In genomic region chr1:213564215-213564659, GRCh38 we compare ENCODE assay signal across 1 cellular context.
TF ChIP-seq lines count a peak whose summit lies in the region.

No MANE protein-coding gene starts in this region.

TF ChIP-seq in HepG2, 621 proteins besides CTCF, POLR2A, EP300 and RAD21 (continued from another document and continues in another):
- no peak for TF ChIP-seq ZBTB44 (CRISPR knock-in tag; IDR thresholded peaks at IDR 0.05)
- TF ChIP-seq HDAC2 (CRISPR knock-in tag; IDR thresholded peaks at IDR 0.05) = peak; percentile 38; the same call in 1 of the 2 replicates
- TF ChIP-seq TAF15 (IDR thresholded peaks at IDR 0.05; ENCODE audit: low read depth, low read length, poor library complexity, severe bottlenecking) = no peak
- no peak for TF ChIP-seq REPIN1 (CRISPR knock-in tag; IDR thresholded peaks at IDR 0.05; ENCODE audit: borderline replicate concordance, low read depth)
- TF ChIP-seq, protein P1, sequence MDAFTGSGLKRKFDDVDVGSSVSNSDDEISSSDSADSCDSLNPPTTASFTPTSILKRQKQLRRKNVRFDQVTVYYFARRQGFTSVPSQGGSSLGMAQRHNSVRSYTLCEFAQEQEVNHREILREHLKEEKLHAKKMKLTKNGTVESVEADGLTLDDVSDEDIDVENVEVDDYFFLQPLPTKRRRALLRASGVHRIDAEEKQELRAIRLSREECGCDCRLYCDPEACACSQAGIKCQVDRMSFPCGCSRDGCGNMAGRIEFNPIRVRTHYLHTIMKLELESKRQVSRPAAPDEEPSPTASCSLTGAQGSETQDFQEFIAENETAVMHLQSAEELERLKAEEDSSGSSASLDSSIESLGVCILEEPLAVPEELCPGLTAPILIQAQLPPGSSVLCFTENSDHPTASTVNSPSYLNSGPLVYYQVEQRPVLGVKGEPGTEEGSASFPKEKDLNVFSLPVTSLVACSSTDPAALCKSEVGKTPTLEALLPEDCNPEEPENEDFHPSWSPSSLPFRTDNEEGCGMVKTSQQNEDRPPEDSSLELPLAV (CRISPR knock-in tag; conservative IDR thresholded peaks at IDR 0.05; ENCODE audit: low read depth) = no peak
- TF ChIP-seq, protein P2, sequence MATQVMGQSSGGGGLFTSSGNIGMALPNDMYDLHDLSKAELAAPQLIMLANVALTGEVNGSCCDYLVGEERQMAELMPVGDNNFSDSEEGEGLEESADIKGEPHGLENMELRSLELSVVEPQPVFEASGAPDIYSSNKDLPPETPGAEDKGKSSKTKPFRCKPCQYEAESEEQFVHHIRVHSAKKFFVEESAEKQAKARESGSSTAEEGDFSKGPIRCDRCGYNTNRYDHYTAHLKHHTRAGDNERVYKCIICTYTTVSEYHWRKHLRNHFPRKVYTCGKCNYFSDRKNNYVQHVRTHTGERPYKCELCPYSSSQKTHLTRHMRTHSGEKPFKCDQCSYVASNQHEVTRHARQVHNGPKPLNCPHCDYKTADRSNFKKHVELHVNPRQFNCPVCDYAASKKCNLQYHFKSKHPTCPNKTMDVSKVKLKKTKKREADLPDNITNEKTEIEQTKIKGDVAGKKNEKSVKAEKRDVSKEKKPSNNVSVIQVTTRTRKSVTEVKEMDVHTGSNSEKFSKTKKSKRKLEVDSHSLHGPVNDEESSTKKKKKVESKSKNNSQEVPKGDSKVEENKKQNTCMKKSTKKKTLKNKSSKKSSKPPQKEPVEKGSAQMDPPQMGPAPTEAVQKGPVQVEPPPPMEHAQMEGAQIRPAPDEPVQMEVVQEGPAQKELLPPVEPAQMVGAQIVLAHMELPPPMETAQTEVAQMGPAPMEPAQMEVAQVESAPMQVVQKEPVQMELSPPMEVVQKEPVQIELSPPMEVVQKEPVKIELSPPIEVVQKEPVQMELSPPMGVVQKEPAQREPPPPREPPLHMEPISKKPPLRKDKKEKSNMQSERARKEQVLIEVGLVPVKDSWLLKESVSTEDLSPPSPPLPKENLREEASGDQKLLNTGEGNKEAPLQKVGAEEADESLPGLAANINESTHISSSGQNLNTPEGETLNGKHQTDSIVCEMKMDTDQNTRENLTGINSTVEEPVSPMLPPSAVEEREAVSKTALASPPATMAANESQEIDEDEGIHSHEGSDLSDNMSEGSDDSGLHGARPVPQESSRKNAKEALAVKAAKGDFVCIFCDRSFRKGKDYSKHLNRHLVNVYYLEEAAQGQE (IDR thresholded peaks at IDR 0.05; ENCODE audit: borderline replicate concordance in 1 of 2, low read depth in 1 of 2, low read length in 2 of 2) = no peak
- TF ChIP-seq MIER2 (CRISPR knock-in tag; IDR thresholded peaks at IDR 0.05) = 0 out of 2 replicates have a peak, but pooled peaks have one; percentile 9
- 0 out of 2 replicates have a peak, but pooled peaks have one; percentile 13 for TF ChIP-seq BCL6 (CRISPR knock-in tag; IDR thresholded peaks at IDR 0.05)
- TF ChIP-seq ZNF337 (CRISPR knock-in tag; IDR thresholded peaks at IDR 0.05; ENCODE audit: borderline replicate concordance, low read depth) = no peak
- TF ChIP-seq CHD2 (IDR thresholded peaks at IDR 0.05; ENCODE audit: low read depth, low read length) = no peak
- TF ChIP-seq KLF12 (CRISPR knock-in tag; IDR thresholded peaks at IDR 0.05; ENCODE audit: borderline replicate concordance) = no peak
- no peak for TF ChIP-seq ZNF574 (CRISPR knock-in tag; IDR thresholded peaks at IDR 0.05)
- no peak for TF ChIP-seq KLF16 (CRISPR knock-in tag; IDR thresholded peaks at IDR 0.05)
- TF ChIP-seq RFX1 (IDR thresholded peaks at IDR 0.05) = peak; percentile 66
- TF ChIP-seq REXO4 (CRISPR knock-in tag; IDR thresholded peaks at IDR 0.05; ENCODE audit: borderline replicate concordance) = no peak
- no peak for TF ChIP-seq ZNF383 (CRISPR knock-in tag; IDR thresholded peaks at IDR 0.05; ENCODE audit: borderline replicate concordance)
- TF ChIP-seq CREB1 (IDR thresholded peaks at IDR 0.05) = no peak
- no peak for TF ChIP-seq CREB1 (CRISPR knock-in tag; IDR thresholded peaks at IDR 0.05)
- no peak for TF ChIP-seq ETS1 (CRISPR knock-in tag; IDR thresholded peaks at IDR 0.05)
- no peak for TF ChIP-seq HBP1 (CRISPR knock-in tag; IDR thresholded peaks at IDR 0.05; ENCODE audit: low read depth)
- TF ChIP-seq, protein P3, sequence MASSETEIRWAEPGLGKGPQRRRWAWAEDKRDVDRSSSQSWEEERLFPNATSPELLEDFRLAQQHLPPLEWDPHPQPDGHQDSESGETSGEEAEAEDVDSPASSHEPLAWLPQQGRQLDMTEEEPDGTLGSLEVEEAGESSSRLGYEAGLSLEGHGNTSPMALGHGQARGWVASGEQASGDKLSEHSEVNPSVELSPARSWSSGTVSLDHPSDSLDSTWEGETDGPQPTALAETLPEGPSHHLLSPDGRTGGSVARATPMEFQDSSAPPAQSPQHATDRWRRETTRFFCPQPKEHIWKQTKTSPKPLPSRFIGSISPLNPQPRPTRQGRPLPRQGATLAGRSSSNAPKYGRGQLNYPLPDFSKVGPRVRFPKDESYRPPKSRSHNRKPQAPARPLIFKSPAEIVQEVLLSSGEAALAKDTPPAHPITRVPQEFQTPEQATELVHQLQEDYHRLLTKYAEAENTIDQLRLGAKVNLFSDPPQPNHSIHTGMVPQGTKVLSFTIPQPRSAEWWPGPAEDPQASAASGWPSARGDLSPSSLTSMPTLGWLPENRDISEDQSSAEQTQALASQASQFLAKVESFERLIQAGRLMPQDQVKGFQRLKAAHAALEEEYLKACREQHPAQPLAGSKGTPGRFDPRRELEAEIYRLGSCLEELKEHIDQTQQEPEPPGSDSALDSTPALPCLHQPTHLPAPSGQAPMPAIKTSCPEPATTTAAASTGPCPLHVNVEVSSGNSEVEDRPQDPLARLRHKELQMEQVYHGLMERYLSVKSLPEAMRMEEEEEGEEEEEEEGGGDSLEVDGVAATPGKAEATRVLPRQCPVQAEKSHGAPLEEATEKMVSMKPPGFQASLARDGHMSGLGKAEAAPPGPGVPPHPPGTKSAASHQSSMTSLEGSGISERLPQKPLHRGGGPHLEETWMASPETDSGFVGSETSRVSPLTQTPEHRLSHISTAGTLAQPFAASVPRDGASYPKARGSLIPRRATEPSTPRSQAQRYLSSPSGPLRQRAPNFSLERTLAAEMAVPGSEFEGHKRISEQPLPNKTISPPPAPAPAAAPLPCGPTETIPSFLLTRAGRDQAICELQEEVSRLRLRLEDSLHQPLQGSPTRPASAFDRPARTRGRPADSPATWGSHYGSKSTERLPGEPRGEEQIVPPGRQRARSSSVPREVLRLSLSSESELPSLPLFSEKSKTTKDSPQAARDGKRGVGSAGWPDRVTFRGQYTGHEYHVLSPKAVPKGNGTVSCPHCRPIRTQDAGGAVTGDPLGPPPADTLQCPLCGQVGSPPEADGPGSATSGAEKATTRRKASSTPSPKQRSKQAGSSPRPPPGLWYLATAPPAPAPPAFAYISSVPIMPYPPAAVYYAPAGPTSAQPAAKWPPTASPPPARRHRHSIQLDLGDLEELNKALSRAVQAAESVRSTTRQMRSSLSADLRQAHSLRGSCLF (CRISPR knock-in tag; IDR thresholded peaks at IDR 0.05; ENCODE audit: borderline replicate concordance) = no peak
- TF ChIP-seq SAFB2 (CRISPR knock-in tag; IDR thresholded peaks at IDR 0.05; ENCODE audit: borderline replicate concordance, low read depth) = no peak
- no peak for TF ChIP-seq ZC3H4 (CRISPR knock-in tag; IDR thresholded peaks at IDR 0.05; ENCODE audit: borderline replicate concordance)
- no peak for TF ChIP-seq FOXM1 (CRISPR knock-in tag; IDR thresholded peaks at IDR 0.05)
- no peak for TF ChIP-seq SNAI1 (CRISPR knock-in tag; IDR thresholded peaks at IDR 0.05; ENCODE audit: borderline replicate concordance)
- TF ChIP-seq ZNF597 (CRISPR knock-in tag; IDR thresholded peaks at IDR 0.05) = no peak
- no peak for TF ChIP-seq SMYD3 (CRISPR knock-in tag; IDR thresholded peaks at IDR 0.05)
- TF ChIP-seq ISX (CRISPR knock-in tag; conservative IDR thresholded peaks at IDR 0.05) = no peak
- TF ChIP-seq GRHL1 (CRISPR knock-in tag; conservative IDR thresholded peaks at IDR 0.05) = no peak
- TF ChIP-seq ZKSCAN5 (CRISPR knock-in tag; IDR thresholded peaks at IDR 0.05) = no peak
- no peak for TF ChIP-seq ZKSCAN1 (IDR thresholded peaks at IDR 0.05; ENCODE audit: low read length)
